ENCODE assay signal across 20 cellular contexts in the genomic region with DNA sequence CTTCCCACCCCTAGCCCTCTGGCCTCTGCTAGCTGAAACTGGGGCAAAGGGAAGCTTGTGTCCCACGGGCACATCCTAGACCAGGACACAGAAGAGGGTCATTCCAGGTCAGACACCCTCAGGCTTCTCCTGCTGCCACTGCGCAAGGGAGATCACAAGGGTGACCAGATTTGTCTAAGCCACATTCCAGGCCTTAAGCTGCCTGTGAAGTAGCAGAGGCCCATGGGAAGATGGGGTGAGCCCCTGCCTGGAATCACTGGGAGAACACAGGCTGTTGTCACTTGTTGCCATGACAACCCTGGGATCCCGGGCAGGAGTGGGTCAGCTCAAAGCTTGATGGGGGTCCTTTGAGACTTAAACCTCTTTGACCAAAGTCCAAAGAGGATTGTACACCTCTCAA. TPM values are rescaled to one million over a fixed set of nuclear protein-coding genes. Genes with fewer than 3 reads are reported as not detected.
"Had no signal": no experiment of that assay in that cellular context is flagged by ENCODE, and none has a peak within 500 bp of the region (broad histone marks: within the 10 kb centered on the region; RNA-seq: fewer than 3 reads in every experiment).

No MANE protein-coding gene starts in this region.

- H3K4me3 ChIP-seq: ascending aorta, breast epithelium, lung, upper lobe of right lung had no signal

- FAIRE-seq: small intestine had no signal

- H3K27me3 ChIP-seq: ascending aorta, breast epithelium, neutrophil, upper lobe of right lung had no signal

- H3K27ac ChIP-seq: ascending aorta, breast epithelium, foreskin keratinocyte, neutrophil, upper lobe of right lung had no signal

- H3K4me1 ChIP-seq: foreskin keratinocyte had no signal

- H3K9me3 ChIP-seq: ascending aorta, breast epithelium, neutrophil, upper lobe of right lung had no signal

- DNase-seq: activated CD4-positive, alpha-beta T cell treated with anti-CD3 and anti-CD28 coated beads for 1 hour; activated CD4-positive, alpha-beta T cell treated with anti-CD3 and anti-CD28 coated beads, Interleukin-2, amount 50 U/mL, for 48 hours; activated CD8-positive, alpha-beta memory T cell treated with anti-CD3 and anti-CD28 coated beads, Interleukin-2, amount 10 ng/mL, durations not matched to agents 7 days and 5 days; activated naive CD4-positive, alpha-beta T cell treated with anti-CD3 and anti-CD28 coated beads for 36 hours; activated T-cell treated with anti-CD3 and anti-CD28 coated beads, Interleukin-2, amount 50 U/mL, for 1 hour; effector memory CD8-positive, alpha-beta T cell; foreskin keratinocyte; head of caudate nucleus; midbrain; posterior cingulate gyrus; retina; small intestine; T-cell; T1000; upper lobe of right lung had no signal

- H3K36me3 ChIP-seq: ascending aorta, breast epithelium, neutrophil, upper lobe of right lung had no signal

- ATAC-seq: activated CD8-positive, alpha-beta memory T cell treated with anti-CD3 and anti-CD28 coated beads, Interleukin-2, amount 10 ng/mL, durations not matched to agents 7 days and 5 days; effector memory CD8-positive, alpha-beta T cell; foreskin keratinocyte; T-cell; upper lobe of right lung had no signal

RNA-seq across cellular contexts. Expression of gene STRA6, which starts 10.8 kb away (rescaled TPM):
- total RNA-seq: activated naive CD4-positive, alpha-beta T cell treated with anti-CD3 and anti-CD28 coated beads for 36 hours; activated T-helper 2 cell treated with anti-CD3 and anti-CD28 coated beads, Interferon-gamma antibody, Interleukin-2, Interleukin-4, amounts not matched to agents 10 μg/mL and 5 μg/mL and 100 μg/mL, durations not matched to agents 14 hours and 24 hours and 36 hours; ascending aorta; foreskin keratinocyte; T-cell; upper lobe of right lung had no signal
- polyA plus RNA-seq: foreskin keratinocyte had no signal

RNA-seq across cellular contexts. Expression of gene ISLR, which starts 18.3 kb away (rescaled TPM):
- total RNA-seq: activated CD8-positive, alpha-beta memory T cell treated with anti-CD3 and anti-CD28 coated beads, Interleukin-2, amount 10 ng/mL, durations not matched to agents 7 days and 5 days; activated naive CD4-positive, alpha-beta T cell treated with anti-CD3 and anti-CD28 coated beads for 36 hours; activated T-helper 2 cell treated with anti-CD3 and anti-CD28 coated beads, Interferon-gamma antibody, Interleukin-2, Interleukin-4, amounts not matched to agents 10 μg/mL and 5 μg/mL and 100 μg/mL, durations not matched to agents 14 hours and 24 hours and 36 hours; foreskin keratinocyte had no signal
- polyA plus RNA-seq: foreskin keratinocyte had no signal

RNA-seq across cellular contexts. Expression of gene CCDC33, which starts 44.3 kb away (rescaled TPM):
- total RNA-seq: activated CD8-positive, alpha-beta memory T cell treated with anti-CD3 and anti-CD28 coated beads, Interleukin-2, amount 10 ng/mL, durations not matched to agents 7 days and 5 days; activated naive CD4-positive, alpha-beta T cell treated with anti-CD3 and anti-CD28 coated beads for 36 hours; activated T-helper 2 cell treated with anti-CD3 and anti-CD28 coated beads, Interferon-gamma antibody, Interleukin-2, Interleukin-4, amounts not matched to agents 10 μg/mL and 5 μg/mL and 100 μg/mL, durations not matched to agents 14 hours and 24 hours and 36 hours; ascending aorta; foreskin keratinocyte; T-cell; upper lobe of right lung had no signal
- polyA plus RNA-seq: foreskin keratinocyte had no signal
